20 cellular contexts compared by ENCODE assay signal in the genomic region with DNA sequence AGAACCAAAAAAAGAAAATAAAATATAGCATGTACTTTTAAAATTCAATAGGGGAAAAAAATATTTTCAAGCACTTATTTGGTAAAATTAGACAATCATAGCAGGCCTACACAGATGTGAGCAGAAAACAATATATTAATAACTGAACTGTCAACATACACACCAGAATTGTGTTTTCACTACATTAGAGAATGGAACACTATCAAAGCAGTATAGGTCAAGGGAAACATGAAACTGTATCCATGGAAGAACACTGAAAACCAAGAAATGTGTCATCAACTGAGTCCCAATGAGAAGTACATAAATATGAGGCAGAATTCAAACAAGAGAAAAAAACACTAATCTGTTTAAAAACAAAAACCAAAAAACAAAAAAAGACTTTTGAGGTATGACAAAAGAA.
"Had no signal": no experiment of that assay in that cellular context is flagged by ENCODE, and none has a peak within 500 bp of the region (broad histone marks: within the 10 kb centered on the region; RNA-seq: fewer than 3 reads in every experiment).

No MANE protein-coding gene starts in this region.

- H3K9me3 ChIP-seq: colonic mucosa, esophagus squamous epithelium, gastrocnemius medialis, heart right ventricle had no signal

- H2AFZ ChIP-seq: hepatocyte had no signal

- H3K27ac Mint-ChIP-seq: activated CD4-positive, alpha-beta memory T cell treated with anti-CD3 and anti-CD28 coated beads for 36 hours; activated CD4-positive, alpha-beta T cell treated with anti-CD3 and anti-CD28 coated beads for 36 hours; activated CD4-positive, alpha-beta T cell treated with anti-CD3 and anti-CD28 coated beads, Interleukin-2, amount 10 ng/mL, durations not matched to agents 24 days and 14 days; activated naive CD4-positive, alpha-beta T cell treated with anti-CD3 and anti-CD28 coated beads, Interleukin-2, amount 10 ng/mL, durations not matched to agents 7 days and 5 days; activated naive CD8-positive, alpha-beta T cell; activated T-helper 2 cell treated with anti-CD3 and anti-CD28 coated beads, Interferon-gamma antibody, Interleukin-2, Interleukin-4, amounts not matched to agents 10 μg/mL and 5 μg/mL and 100 μg/mL, durations not matched to agents 14 hours and 24 hours and 36 hours had no signal

- H3K27me3 ChIP-seq: colonic mucosa, esophagus squamous epithelium, gastrocnemius medialis, heart right ventricle, hepatocyte had no signal

- DNase-seq: activated CD4-positive, alpha-beta memory T cell treated with anti-CD3 and anti-CD28 coated beads for 36 hours; activated CD4-positive, alpha-beta T cell treated with anti-CD3 and anti-CD28 coated beads for 36 hours; activated CD4-positive, alpha-beta T cell treated with anti-CD3 and anti-CD28 coated beads, Interleukin-2, amount 10 ng/mL, durations not matched to agents 24 days and 14 days; activated CD4-positive, CD25-positive, alpha-beta regulatory T cell; activated CD4-positive, CD25-positive, alpha-beta regulatory T cell treated with anti-CD3 and anti-CD28 coated beads, Interleukin-2, amount 50 U/mL, for 72 hours; activated CD8-positive, alpha-beta memory T cell treated with anti-CD3 and anti-CD28 coated beads for 24 hours; activated effector memory CD4-positive, alpha-beta T cell treated with anti-CD3 and anti-CD28 coated beads, Interleukin-2, amount 50 U/mL, for 16 hours; activated naive CD4-positive, alpha-beta T cell treated with anti-CD3 and anti-CD28 coated beads, Interleukin-2, amount 10 ng/mL, durations not matched to agents 7 days and 5 days; activated T-cell treated with anti-CD3 and anti-CD28 coated beads, Interleukin-2, amount 50 U/mL, for 4 hours; caudate nucleus; colonic mucosa; effector CD8-positive, alpha-beta T cell; esophagus squamous epithelium; foreskin fibroblast; gastrocnemius medialis; heart right ventricle; T-helper 2 cell had no signal

- H3K4me1 ChIP-seq: colonic mucosa, esophagus squamous epithelium, gastrocnemius medialis had no signal

- H3K4me3 ChIP-seq: colonic mucosa, esophagus squamous epithelium, gastrocnemius medialis, heart right ventricle, hepatocyte had no signal

- H3K9me3 Mint-ChIP-seq: activated CD4-positive, alpha-beta memory T cell treated with anti-CD3 and anti-CD28 coated beads for 36 hours; activated naive CD4-positive, alpha-beta T cell treated with anti-CD3 and anti-CD28 coated beads, Interleukin-2, amount 10 ng/mL, durations not matched to agents 7 days and 5 days; activated T-cell treated with anti-CD3 and anti-CD28 coated beads, Interleukin-2, amount 50 U/mL, for 4 hours; activated T-helper 2 cell treated with anti-CD3 and anti-CD28 coated beads, Interferon-gamma antibody, Interleukin-2, Interleukin-4, amounts not matched to agents 10 μg/mL and 5 μg/mL and 100 μg/mL, durations not matched to agents 14 hours and 24 hours and 36 hours had no signal

- H3K27ac ChIP-seq: colonic mucosa, esophagus squamous epithelium, gastrocnemius medialis, heart right ventricle, hepatocyte had no signal

- H3K4me2 ChIP-seq: hepatocyte had no signal

- ATAC-seq: activated CD4-positive, alpha-beta T cell treated with anti-CD3 and anti-CD28 coated beads for 36 hours; activated T-cell treated with anti-CD3 and anti-CD28 coated beads, Interleukin-2, amount 50 U/mL, for 4 hours; gastrocnemius medialis; heart right ventricle had no signal
